ENCODE assay signal across 22 cellular contexts in genomic region chr11:45468265-45468856, GRCh38.
DNase-seq lines count a peak whose midpoint lies in the region; TF ChIP-seq lines count a peak whose summit lies in the region.
"Had no signal": no experiment of that assay in that cellular context is flagged by ENCODE, and none has a peak within 500 bp of the region (broad histone marks: within the 10 kb centered on the region; RNA-seq: fewer than 3 reads in every experiment).

No MANE protein-coding gene starts in this region.

- peaks cover 36% of the 10 kb centered on the region for H3K4me1 Mint-ChIP-seq in nephron
- H3K4me1 Mint-ChIP-seq: activated T-helper 17 cell treated with anti-CD3 and anti-CD28 coated beads, Interleukin-2, amount 50 U/mL, for 72 hours; memory B cell had no signal

- H3K4me1 ChIP-seq in Karpas-422 (ENCODE audit: low read length) (no peaks in the 10 kb centered on the region), ovary (ENCODE audit: insufficient read depth) (peaks cover 4% of the 10 kb centered on the region)
- H3K4me1 ChIP-seq: esophagus squamous epithelium had no signal

- no peaks in the 10 kb centered on the region for H3K27me3 Mint-ChIP-seq in nephron (ENCODE audit: low read depth)

- no peaks in the 10 kb centered on the region for H3K9me3 Mint-ChIP-seq in nephron
- H3K9me3 Mint-ChIP-seq: activated T-helper 17 cell treated with anti-CD3 and anti-CD28 coated beads, Interleukin-2, amount 50 U/mL, for 72 hours; memory B cell had no signal

- no peak overlapping the region for H3K4me3 ChIP-seq in Karpas-422 (ENCODE audit: low read length)
- no peak overlapping the region for H3K4me3 ChIP-seq in ovary
- H3K4me3 ChIP-seq: esophagus squamous epithelium, upper lobe of left lung had no signal

- H3K79me2 ChIP-seq in Karpas-422 (ENCODE audit: low read length) = no peaks in the 10 kb centered on the region

- no peaks in the 10 kb centered on the region for H4K20me1 ChIP-seq in Karpas-422 (ENCODE audit: insufficient read depth, low read depth, low read length)

- TF ChIP-seq EP300 in ovary (IDR thresholded peaks at IDR 0.05) = no peak

- peak overlapping the region; percentile 86 to 91 (median 90) for H3K27ac Mint-ChIP-seq in nephron
- H3K27ac Mint-ChIP-seq: activated T-helper 17 cell treated with anti-CD3 and anti-CD28 coated beads, Interleukin-2, amount 50 U/mL, for 72 hours; memory B cell had no signal

- TF ChIP-seq CTCF in nephron (IDR thresholded peaks at IDR 0.05; ENCODE audit: unreplicated experiment in 3 of 3) (no peak), ovary (IDR thresholded peaks at IDR 0.05) (no peak)

- no peaks in the 10 kb centered on the region for H3K9me2 ChIP-seq in Karpas-422 (replicated peaks; ENCODE audit: insufficient read depth, low read length)

- DNase-seq in Daoy (ENCODE audit: low read depth) = peak; percentile 50
- DNase-seq in amniotic epithelial cell (ENCODE audit: low read depth) = peak; percentile 51
- peak; percentile 1 for DNase-seq in foreskin melanocyte
- DNase-seq in NCI-H187 treated with DMSO at 0.1 percent for 48 hours (lab: John Stamatoyannopoulos, UW) = no peak
- no peak for DNase-seq in DMS79 treated with DMSO at 0.1 percent for 48 hours (lab: John Stamatoyannopoulos, UW)
- no peak for DNase-seq in Karpas-422
- no peak for DNase-seq in ovary
- DNase-seq: ACHN; activated CD8-positive, alpha-beta memory T cell treated with anti-CD3 and anti-CD28 coated beads for 24 hours; amniotic stem cell; esophagus squamous epithelium; GF-D8; NCI-H1436 treated with DMSO at 0.1 percent for 48 hours; NCI-H2227 treated with DMSO at 0.1 percent for 48 hours; NK-92 treated with Interleukin-12 subunit alpha and Interleukin-12 subunit beta, amount 100 ng/mL, for 24 hours; nucleus accumbens; stimulated activated naive CD4-positive, alpha-beta T cell treated with Interleukin-2 at 50 U/mL for 16 hours; T-helper 1 cell; upper lobe of left lung had no signal

- 70 to 72% (median 70%) methylated on average over 7 of the region's 7 CpGs for WGBS in ovary, 3 donors

- H3K4me2 ChIP-seq in Karpas-422 (ENCODE audit: low read depth, low read length, poor library complexity, severe bottlenecking) = no peak overlapping the region

- H3K36me3 ChIP-seq in Karpas-422 (ENCODE audit: insufficient read depth, low read length) (no peaks in the 10 kb centered on the region), ovary (no peaks in the 10 kb centered on the region)
- H3K36me3 ChIP-seq: esophagus squamous epithelium, upper lobe of left lung had no signal

- no peak overlapping the region for H3K9ac ChIP-seq in Karpas-422 (ENCODE audit: low read length)

- no peak overlapping the region for H3K4me3 Mint-ChIP-seq in nephron
- H3K4me3 Mint-ChIP-seq: activated T-helper 17 cell treated with anti-CD3 and anti-CD28 coated beads, Interleukin-2, amount 50 U/mL, for 72 hours; memory B cell had no signal

- intact Hi-C loops in ovary (cut with DNase I) = no loop called here

- no peaks in the 10 kb centered on the region for H3K27me3 ChIP-seq in Karpas-422 (ENCODE audit: low read length)
- H3K27me3 ChIP-seq in ovary = no peaks in the 10 kb centered on the region
- H3K27me3 ChIP-seq: upper lobe of left lung had no signal

- TF ChIP-seq POLR2A in ovary (IDR thresholded peaks at IDR 0.05) = no peak

- H3K36me3 Mint-ChIP-seq in nephron (ENCODE audit: low read depth) = no peaks in the 10 kb centered on the region

- H3K27ac ChIP-seq in Karpas-422 (ENCODE audit: low read length) (no peak overlapping the region), ovary (no peak overlapping the region)
- H3K27ac ChIP-seq: esophagus squamous epithelium, upper lobe of left lung had no signal

- no peak overlapping the region for H2AFZ ChIP-seq in Karpas-422 (ENCODE audit: low read length)

- H3K9me3 ChIP-seq in Karpas-422 (ENCODE audit: low read length) (no peaks in the 10 kb centered on the region), ovary (no peaks in the 10 kb centered on the region)
- H3K9me3 ChIP-seq: esophagus squamous epithelium, upper lobe of left lung had no signal

Comparison
In these comparisons a context has a peak if more than half of its experiments do, and no peak if none do; other contexts are left out.
1. DNase-seq: peak in Daoy (single experiment), amniotic epithelial cell (single experiment) and foreskin melanocyte (single experiment); none in NCI-H187 treated with DMSO at 0.1 percent for 48 hours (single experiment), DMS79 treated with DMSO at 0.1 percent for 48 hours (single experiment), Karpas-422 (single experiment) and ovary (0 of 5).